ENCODE assay signal across 9 cellular contexts in the genomic region with DNA sequence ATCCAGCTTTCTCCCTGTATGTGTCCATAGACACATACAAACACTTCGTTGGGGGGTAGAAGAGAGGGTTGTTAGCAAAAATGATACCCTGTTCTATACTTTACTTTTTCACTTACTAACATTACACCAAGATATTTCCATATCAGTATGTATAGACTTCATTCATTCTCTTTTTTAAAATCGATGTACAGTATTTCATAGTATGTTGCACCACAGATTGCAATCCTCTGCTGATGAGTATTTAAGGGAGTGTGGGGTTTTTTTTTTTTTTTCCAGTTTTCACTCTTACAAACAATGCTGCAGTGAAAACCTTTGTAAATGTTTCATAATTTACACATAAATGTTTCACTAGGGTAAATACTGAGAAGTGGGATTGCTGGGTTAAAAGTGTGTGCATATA.
"Had no signal": no experiment of that assay in that cellular context is flagged by ENCODE, and none has a peak within 500 bp of the region (broad histone marks: within the 10 kb centered on the region; RNA-seq: fewer than 3 reads in every experiment).

No MANE protein-coding gene starts in this region.

- H3K4me3 ChIP-seq: GM23248, HAP-1 had no signal

- DNase-seq: GM23248, GOT3, H7, HFFc6 had no signal

- H3K4me3 Mint-ChIP-seq: HFFc6, IgD-negative memory B cell had no signal

- H3K27ac ChIP-seq: GM23248, HL-60 had no signal

- ATAC-seq: HCT116, HepG2 had no signal

- H3K9me3 ChIP-seq: HAP-1 had no signal

- H3K27ac Mint-ChIP-seq: HFFc6, IgD-negative memory B cell had no signal

- H3K9ac ChIP-seq: GM23248 had no signal

- H2AFZ ChIP-seq: GM23248 had no signal

- H3K36me3 ChIP-seq: HAP-1 had no signal
